Comparison of ENCODE assay signal across 20 cellular contexts in genomic region chr14:49984419-49984818, GRCh38.
A peak's percentile ranks its signal among the peaks of the same experiment; 100 is the strongest.
DNase-seq lines count a peak whose midpoint lies in the region; ATAC-seq, FAIRE-seq and TF ChIP-seq lines count a peak whose summit lies in the region.
"Had no signal": no experiment of that assay in that cellular context is flagged by ENCODE, and none has a peak within 500 bp of the region (broad histone marks: within the 10 kb centered on the region; RNA-seq: fewer than 3 reads in every experiment).

No MANE protein-coding gene starts in this region.

- H3K4me1 ChIP-seq in IMR-90 (ENCODE audit: control insufficient read depth, insufficient read depth, low read length) (peaks cover 27% of the 10 kb centered on the region), K562 (replicated peaks in 1 of 2; ENCODE audit: control insufficient read depth in 2 of 2, insufficient read depth in 2 of 2, low read length in 2 of 2) (no peaks in the 10 kb centered on the region; a peak in 2 of 5 replicates), left ventricle myocardium inferior (peaks cover 15% of the 10 kb centered on the region)
- H3K4me1 ChIP-seq: breast epithelium, prostate gland had no signal

- H3K4me2 ChIP-seq in IMR-90 (ENCODE audit: low read depth, low read length) (peak overlapping the region; percentile 25; the same call in 1 of the 2 replicates), K562 (ENCODE audit: insufficient read depth, low read length) (no peak overlapping the region)

- no peaks in the 10 kb centered on the region for H3K36me3 Mint-ChIP-seq in activated naive CD4-positive, alpha-beta T cell treated with anti-CD3 and anti-CD28 coated beads for 36 hours (ENCODE audit: low read depth)
- peaks cover 38% of the 10 kb centered on the region for H3K36me3 Mint-ChIP-seq in activated naive CD4-positive, alpha-beta T cell treated with anti-CD3 and anti-CD28 coated beads, Interleukin-2, amount 10 ng/mL, durations not matched to agents 7 days and 5 days
- peaks cover 35% of the 10 kb centered on the region for H3K36me3 Mint-ChIP-seq in stimulated activated memory B cell treated with anti-CD40 and anti-IgM and Interleukin-4, amounts not matched to agents 10 μg/mL and 1 μg/mL and 100 μg/mL, for 72 hours

- H4K8ac ChIP-seq in IMR-90 (ENCODE audit: low read depth in 2 of 2, low read length in 2 of 2): peak overlapping the region in 1 of 2 experiments; percentile 32; a peak in 1 of 4 replicates

- H3K56ac ChIP-seq in IMR-90 (ENCODE audit: extremely low read depth, insufficient read depth, low read length): no peak overlapping the region

- peak overlapping the region; percentile 46; the same call in 1 of the 2 replicates for H3K27ac ChIP-seq in IMR-90 (ENCODE audit: insufficient read depth, low read length)
- no peak overlapping the region for H3K27ac ChIP-seq in K562 (ENCODE audit: extremely low read depth, low read depth, low read length)
- no peak overlapping the region for H3K27ac ChIP-seq in left ventricle myocardium inferior (replicated peaks)
- H3K27ac ChIP-seq: breast epithelium, HL-60, prostate gland had no signal

- H3K4me1 Mint-ChIP-seq in activated naive CD4-positive, alpha-beta T cell treated with anti-CD3 and anti-CD28 coated beads for 36 hours (ENCODE audit: low read depth): peaks cover 57% of the 10 kb centered on the region
- peaks cover 43% of the 10 kb centered on the region for H3K4me1 Mint-ChIP-seq in activated naive CD4-positive, alpha-beta T cell treated with anti-CD3 and anti-CD28 coated beads, Interleukin-2, amount 10 ng/mL, durations not matched to agents 7 days and 5 days
- peaks cover 66% of the 10 kb centered on the region for H3K4me1 Mint-ChIP-seq in stimulated activated memory B cell treated with anti-CD40 and anti-IgM and Interleukin-4, amounts not matched to agents 10 μg/mL and 1 μg/mL and 100 μg/mL, for 72 hours

- peak; percentile 5; the same call in 1 of the 2 replicates for ATAC-seq in IMR-90 (ENCODE audit: low read depth)
- ATAC-seq in K562: no peak
- ATAC-seq in stimulated activated memory B cell treated with anti-CD40 and anti-IgM and Interleukin-4, amounts not matched to agents 10 μg/mL and 1 μg/mL and 100 μg/mL, for 72 hours: no peak
- no peak for ATAC-seq in GM19455 (IDR thresholded peaks at IDR 0.05; ENCODE audit: unreplicated experiment)
- ATAC-seq: T-cell had no signal

- no peak for TF ChIP-seq CTCF in IMR-90 (conservative IDR thresholded peaks at IDR 0.05; ENCODE audit: low read depth, low read length)
- TF ChIP-seq CTCF in K562 (IDR thresholded peaks at IDR 0.05 in 2 of 3, conservative IDR thresholded peaks at IDR 0.05 in 1 of 3; ENCODE audit: insufficient read depth in 2 of 3, low read depth in 1 of 3, low read length in 3 of 3): no peak
- no peak for TF ChIP-seq CTCF in left ventricle myocardium inferior (IDR thresholded peaks at IDR 0.05; ENCODE audit: borderline replicate concordance)

- H2AFZ ChIP-seq in IMR-90 (replicated peaks; ENCODE audit: low read length, poor library complexity) (no peak overlapping the region), K562 (ENCODE audit: low read depth, low read length) (0 out of 2 replicates have a peak overlapping the region, but pooled peaks have one; percentile 32)

- no peak for FAIRE-seq in K562 (lab: Jason Lieb, UNC)

- H3K79me1 ChIP-seq in IMR-90 (ENCODE audit: low read depth in 1 of 2, low read length in 2 of 2): peaks cover 0 to 13% of the 10 kb centered on the region in 2 experiments; a peak in 2 of 4 replicates

- H2BK15ac ChIP-seq in IMR-90 (ENCODE audit: low read depth, low read length): peak overlapping the region; percentile 17; the same call in 2 of the 3 replicates

- H2AK5ac ChIP-seq in IMR-90 (ENCODE audit: low read depth, low read length): no peak overlapping the region

- H3K27ac Mint-ChIP-seq in activated naive CD4-positive, alpha-beta T cell treated with anti-CD3 and anti-CD28 coated beads for 36 hours: peak overlapping the region; percentile 62
- H3K27ac Mint-ChIP-seq in activated naive CD4-positive, alpha-beta T cell treated with anti-CD3 and anti-CD28 coated beads, Interleukin-2, amount 10 ng/mL, durations not matched to agents 7 days and 5 days: no peak overlapping the region
- peak overlapping the region; percentile 6 for H3K27ac Mint-ChIP-seq in stimulated activated memory B cell treated with anti-CD40 and anti-IgM and Interleukin-4, amounts not matched to agents 10 μg/mL and 1 μg/mL and 100 μg/mL, for 72 hours
- H3K27ac Mint-ChIP-seq: dendritic cell treated with granulocyte-macrophage colony-stimulating factor and Interleukin-4, amounts not matched to agents 40 ng/mL and 50 ng/mL, for 4 days had no signal

- in situ Hi-C loops in IMR-90 (cut with MboI; ENCODE audit: low sequenced_read_pairs) (no loop called here), K562 (cut with MboI) (no loop called here)

- H3K9me3 Mint-ChIP-seq in activated naive CD4-positive, alpha-beta T cell treated with anti-CD3 and anti-CD28 coated beads for 36 hours: no peaks in the 10 kb centered on the region
- H3K9me3 Mint-ChIP-seq in activated naive CD4-positive, alpha-beta T cell treated with anti-CD3 and anti-CD28 coated beads, Interleukin-2, amount 10 ng/mL, durations not matched to agents 7 days and 5 days: no peaks in the 10 kb centered on the region
- no peaks in the 10 kb centered on the region for H3K9me3 Mint-ChIP-seq in stimulated activated memory B cell treated with anti-CD40 and anti-IgM and Interleukin-4, amounts not matched to agents 10 μg/mL and 1 μg/mL and 100 μg/mL, for 72 hours
- H3K9me3 Mint-ChIP-seq: dendritic cell treated with granulocyte-macrophage colony-stimulating factor and Interleukin-4, amounts not matched to agents 40 ng/mL and 50 ng/mL, for 4 days; T-cell had no signal

- DNase-seq in activated naive CD4-positive, alpha-beta T cell treated with anti-CD3 and anti-CD28 coated beads for 36 hours: no peak
- no peak for DNase-seq in activated naive CD4-positive, alpha-beta T cell treated with anti-CD3 and anti-CD28 coated beads, Interleukin-2, amount 10 ng/mL, durations not matched to agents 7 days and 5 days
- DNase-seq in IMR-90 (peak; percentile 83), K562 (ENCODE audit: extremely low read depth in 1 of 4, low spot score in 3 of 4) (no peak), left ventricle myocardium inferior (no peak), NCI-H2081 (lab: John Stamatoyannopoulos, UW) (no peak)
- DNase-seq: activated naive CD4-positive, alpha-beta T cell; foreskin melanocyte; MG63; NCI-H1436 treated with DMSO at 0.1 percent for 48 hours; NCI-H748 treated with DMSO at 0.1 percent for 48 hours; SHP77; stimulated activated CD4-positive, alpha-beta T cell treated with anti-CD3 and anti-CD28 coated beads, Interleukin-4, amount 100 ng/mL, for 4 hours; T-cell had no signal

- H3K4me3 Mint-ChIP-seq in activated naive CD4-positive, alpha-beta T cell treated with anti-CD3 and anti-CD28 coated beads for 36 hours: no peak overlapping the region
- H3K4me3 Mint-ChIP-seq in activated naive CD4-positive, alpha-beta T cell treated with anti-CD3 and anti-CD28 coated beads, Interleukin-2, amount 10 ng/mL, durations not matched to agents 7 days and 5 days: no peak overlapping the region
- no peak overlapping the region for H3K4me3 Mint-ChIP-seq in stimulated activated memory B cell treated with anti-CD40 and anti-IgM and Interleukin-4, amounts not matched to agents 10 μg/mL and 1 μg/mL and 100 μg/mL, for 72 hours
- H3K4me3 Mint-ChIP-seq: dendritic cell treated with granulocyte-macrophage colony-stimulating factor and Interleukin-4, amounts not matched to agents 40 ng/mL and 50 ng/mL, for 4 days; T-cell had no signal

- H3K18ac ChIP-seq in IMR-90 (ENCODE audit: low read depth, low read length): 0 out of 2 replicates have a peak overlapping the region, but pooled peaks have one; percentile 88

- no peaks in the 10 kb centered on the region for H3K27me3 Mint-ChIP-seq in activated naive CD4-positive, alpha-beta T cell treated with anti-CD3 and anti-CD28 coated beads for 36 hours (ENCODE audit: low read depth)
- H3K27me3 Mint-ChIP-seq in activated naive CD4-positive, alpha-beta T cell treated with anti-CD3 and anti-CD28 coated beads, Interleukin-2, amount 10 ng/mL, durations not matched to agents 7 days and 5 days: no peaks in the 10 kb centered on the region
- H3K27me3 Mint-ChIP-seq in stimulated activated memory B cell treated with anti-CD40 and anti-IgM and Interleukin-4, amounts not matched to agents 10 μg/mL and 1 μg/mL and 100 μg/mL, for 72 hours: no peaks in the 10 kb centered on the region
- H3K27me3 Mint-ChIP-seq: dendritic cell treated with granulocyte-macrophage colony-stimulating factor and Interleukin-4, amounts not matched to agents 40 ng/mL and 50 ng/mL, for 4 days; T-cell had no signal

- intact Hi-C loops in activated naive CD4-positive, alpha-beta T cell treated with anti-CD3 and anti-CD28 coated beads for 36 hours (cut with micrococcal nuclease): loop anchor here (1.0 kb wide), 4 partner anchors 13 to 89 kb away; no protein-coding TSS in a partner anchor
- intact Hi-C loops in IMR-90 (cut with micrococcal nuclease): no loop called here
- intact Hi-C loops in K562 (cut with micrococcal nuclease): no loop called here
- intact Hi-C loops in left ventricle myocardium inferior (cut with micrococcal nuclease): no loop called here

- H3K4ac ChIP-seq in IMR-90 (ENCODE audit: low read depth, low read length): peak overlapping the region; percentile 15; the same call in 1 of the 2 replicates

- no peak overlapping the region for H2AK9ac ChIP-seq in IMR-90 (replicated peaks; ENCODE audit: low read depth, low read length, poor library complexity)

- H3K36me3 ChIP-seq in IMR-90 (ENCODE audit: control insufficient read depth, insufficient read depth, low read length) (no peaks in the 10 kb centered on the region), K562 (ENCODE audit: control insufficient read depth, insufficient read depth, low read length) (no peaks in the 10 kb centered on the region), left ventricle myocardium inferior (no peaks in the 10 kb centered on the region)
- H3K36me3 ChIP-seq: breast epithelium, MG63, prostate gland had no signal

- H3K14ac ChIP-seq in IMR-90 (replicated peaks; ENCODE audit: low read depth, low read length): no peak overlapping the region

- H3K9me1 ChIP-seq in IMR-90 (ENCODE audit: insufficient read depth, low read length): peaks cover 11% of the 10 kb centered on the region
- no peaks in the 10 kb centered on the region for H3K9me1 ChIP-seq in K562 (ENCODE audit: control insufficient read depth, insufficient read depth, low read length)

- no peak overlapping the region; the same call in 1 of the 2 replicates for H3K23ac ChIP-seq in IMR-90 (ENCODE audit: low read depth, low read length)

- H3K9ac ChIP-seq in IMR-90 (ENCODE audit: low read depth, low read length): no peak overlapping the region; the same call in 1 of the 2 replicates
- H3K9ac ChIP-seq in K562 (ENCODE audit: insufficient read depth in 1 of 2, low read depth in 2 of 2, low read length in 2 of 2): no peak overlapping the region

- H3K27me3 ChIP-seq in IMR-90 (ENCODE audit: control insufficient read depth, insufficient read depth, low read length): no peaks in the 10 kb centered on the region
- H3K27me3 ChIP-seq in K562 (ENCODE audit: control insufficient read depth in 2 of 2, insufficient read depth in 2 of 2, low read length in 2 of 2): no peaks in the 10 kb centered on the region
- H3K27me3 ChIP-seq in left ventricle myocardium inferior (ENCODE audit: low read depth): no peaks in the 10 kb centered on the region
- H3K27me3 ChIP-seq: breast epithelium, MG63 had no signal

- no peak overlapping the region for H3K4me3 ChIP-seq in IMR-90 (ENCODE audit: insufficient read depth, low read depth, low read length)
- H3K4me3 ChIP-seq in K562: no peak overlapping the region
- H3K4me3 ChIP-seq in left ventricle myocardium inferior: no peak overlapping the region
- H3K4me3 ChIP-seq: breast epithelium, MG63, prostate gland had no signal

- H4K5ac ChIP-seq in IMR-90 (ENCODE audit: low read depth, low read length): peak overlapping the region; percentile 26; the same call in 1 of the 2 replicates

- dilution Hi-C loops in IMR-90 (cut with HindIII; ENCODE audit: low sequenced_read_pairs, unreplicated experiment): loop anchor here (25.0 kb wide), 1 partner anchor 122 kb away; the partner anchor contains the start of gene NEMF

- H2BK120ac ChIP-seq in IMR-90 (ENCODE audit: low read depth, low read length): peak overlapping the region; percentile 25; the same call in 1 of the 2 replicates

- no peaks in the 10 kb centered on the region for H3K79me2 ChIP-seq in K562 (ENCODE audit: control insufficient read depth, insufficient read depth, low read length)

- peak overlapping the region; percentile 35; the same call in 1 of the 2 replicates for H2BK20ac ChIP-seq in IMR-90 (ENCODE audit: low read depth, low read length)

- no peaks in the 10 kb centered on the region for H3K9me3 ChIP-seq in IMR-90 (ENCODE audit: control insufficient read depth, insufficient read depth, low read length)
- H3K9me3 ChIP-seq in K562 (replicated peaks; ENCODE audit: control insufficient read depth, insufficient read depth, low read depth, low read length): no peaks in the 10 kb centered on the region
- no peaks in the 10 kb centered on the region for H3K9me3 ChIP-seq in left ventricle myocardium inferior (replicated peaks)
- H3K9me3 ChIP-seq: breast epithelium, MG63, prostate gland had no signal

- TF ChIP-seq EP300 in K562 (IDR thresholded peaks at IDR 0.05; ENCODE audit: low read length): no peak

- no peak for TF ChIP-seq RAD21 in IMR-90 (IDR thresholded peaks at IDR 0.05; ENCODE audit: low read length)
- no peak for TF ChIP-seq RAD21 in K562 (CRISPR knock-in tag; conservative IDR thresholded peaks at IDR 0.05 in 1 of 2, IDR thresholded peaks at IDR 0.05 in 1 of 2)

- WGBS in IMR-90 (ENCODE audit: extremely low coverage in 2 of 2, insufficient read length in 1 of 2), 2 experiments: no CpG with 5 or more reads among the region's 2 CpGs
- 58% methylated on average over 2 of the region's 2 CpGs for WGBS in K562 (ENCODE audit: insufficient coverage, low coverage, missing lambda C conversion rate)

- BruUV-seq in IMR-90 (replicated peaks; lab: Mats Ljungman, UMichigan) (no TSS peak), K562 (replicated peaks; lab: Mats Ljungman, UMichigan) (no TSS peak)

- 0 out of 2 replicates have a peak, but pooled peaks cover 3% of the 10 kb centered on the region for H4K20me1 ChIP-seq in IMR-90 (ENCODE audit: insufficient read depth, low read length)
- no peaks in the 10 kb centered on the region for H4K20me1 ChIP-seq in K562 (replicated peaks; ENCODE audit: control insufficient read depth, insufficient read depth, low read length)

- POLR2A ChIA-PET in IMR-90 (lab: Charles Lee; ENCODE audit: unreplicated experiment) (no interaction called here), K562 (lab: Yijun Ruan, JAX) (no interaction called here)

- CTCF ChIA-PET in activated naive CD4-positive, alpha-beta T cell treated with anti-CD3 and anti-CD28 coated beads for 36 hours (lab: Charles Lee): interaction anchor here (0.7 to 3.0 kb wide), 2 partner anchors 16 to 29 kb away, joined by 4 to 10 read pairs; no protein-coding TSS in a partner anchor
- CTCF ChIA-PET in activated naive CD4-positive, alpha-beta T cell treated with anti-CD3 and anti-CD28 coated beads, Interleukin-2, amount 10 ng/mL, durations not matched to agents 7 days and 5 days (lab: Charles Lee): no interaction called here
- CTCF ChIA-PET in IMR-90 (lab: Yijun Ruan, JAX): interaction anchor here (0.6 kb wide), 1 partner anchor 81 kb away, joined by 3 read pairs; no protein-coding TSS in a partner anchor
- CTCF ChIA-PET in K562 (lab: Yijun Ruan, JAX; ENCODE audit: low intra/inter-chr PET ratio): no interaction called here

- no peak overlapping the region for H4K91ac ChIP-seq in IMR-90 (ENCODE audit: insufficient read depth, low read depth, low read length)

- TF ChIP-seq POLR2A in IMR-90 (IDR thresholded peaks at IDR 0.05; ENCODE audit: low read depth, low read length): no peak
- no peak for TF ChIP-seq POLR2A in K562 (conservative IDR thresholded peaks at IDR 0.05)

- H2BK5ac ChIP-seq in IMR-90 (ENCODE audit: low read depth, low read length, poor library complexity, severe bottlenecking): peak overlapping the region; percentile 85

Comparison
In these comparisons a context has a peak if more than half of its experiments do, and no peak if none do; other contexts are left out.
1. CTCF ChIA-PET loops: an anchor here in activated naive CD4-positive, alpha-beta T cell treated with anti-CD3 and anti-CD28 coated beads for 36 hours (0.7 to 3.0 kb wide) and IMR-90 (0.6 kb wide); none called in activated naive CD4-positive, alpha-beta T cell treated with anti-CD3 and anti-CD28 coated beads, Interleukin-2, amount 10 ng/mL, durations not matched to agents 7 days and 5 days and K562.